ENCODE assay signal across 18 cellular contexts in genomic region chr16:70270176-70270575, GRCh38. TPM values are rescaled to one million over a fixed set of nuclear protein-coding genes. Genes with fewer than 3 reads are reported as not detected.
DNase-seq lines count a peak whose midpoint lies in the region; ATAC-seq and TF ChIP-seq lines count a peak whose summit lies in the region.
"Had no signal": no experiment of that assay in that cellular context is flagged by ENCODE, and none has a peak within 500 bp of the region (broad histone marks: within the 10 kb centered on the region; RNA-seq: fewer than 3 reads in every experiment).

No MANE protein-coding gene starts in this region.

- H3K36me3 ChIP-seq in IMR-90 (ENCODE audit: control insufficient read depth, insufficient read depth, low read length), result peaks cover 78% of the 10 kb centered on the region
- H3K36me3 ChIP-seq in trophoblast cell (ENCODE audit: control insufficient read depth in 1 of 2, insufficient read depth in 2 of 2, low read length in 2 of 2), result peaks cover 60 to 67% of the 10 kb centered on the region in 2 experiments

- intact Hi-C loops in IMR-90 (cut with micrococcal nuclease), result no loop called here

- H3K27ac ChIP-seq in IMR-90 (ENCODE audit: insufficient read depth, low read length) (no peak overlapping the region), trophoblast cell (ENCODE audit: low read depth, low read length) (no peak overlapping the region)
- H3K27ac ChIP-seq: C4-2B had no signal

- H3K9me3 ChIP-seq in IMR-90 (ENCODE audit: control insufficient read depth, insufficient read depth, low read length), result no peaks in the 10 kb centered on the region
- peaks cover 2% of the 10 kb centered on the region for H3K9me3 ChIP-seq in trophoblast cell (ENCODE audit: insufficient read depth, low read depth, low read length)
- H3K9me3 ChIP-seq: Caco-2 had no signal

- ATAC-seq in IMR-90 (ENCODE audit: low read depth) (no peak), GM18511 (IDR thresholded peaks at IDR 0.05; ENCODE audit: unreplicated experiment) (no peak)
- ATAC-seq: GM23338 had no signal

- no peak overlapping the region for H4K12ac ChIP-seq in trophoblast cell (ENCODE audit: low read depth, low read length)

- H3K4me3 Mint-ChIP-seq in progenitor cell of endocrine pancreas (ENCODE audit: low read depth), result no peak overlapping the region
- H3K4me3 Mint-ChIP-seq: CD4-positive, alpha-beta T cell; GM23338 had no signal

- no peaks in the 10 kb centered on the region for H3K9me1 ChIP-seq in IMR-90 (ENCODE audit: insufficient read depth, low read length)

- no peak overlapping the region for H2AK5ac ChIP-seq in IMR-90 (ENCODE audit: low read depth, low read length)
- H2AK5ac ChIP-seq in trophoblast cell (ENCODE audit: low read length), result no peak overlapping the region

- H3K4me2 ChIP-seq in IMR-90 (ENCODE audit: low read depth, low read length), result no peak overlapping the region
- no peak overlapping the region for H3K4me2 ChIP-seq in trophoblast cell (ENCODE audit: low read length)
- H3K4me2 ChIP-seq: GM23338 had no signal

- peak overlapping the region; percentile 28 for H2AK9ac ChIP-seq in IMR-90 (replicated peaks; ENCODE audit: low read depth, low read length, poor library complexity)

- H2AFZ ChIP-seq in IMR-90 (replicated peaks; ENCODE audit: low read length, poor library complexity) (no peak overlapping the region), trophoblast cell (ENCODE audit: insufficient read depth, low read length, poor library complexity) (no peak overlapping the region)
- H2AFZ ChIP-seq: GM23338 had no signal

- peaks cover 23% of the 10 kb centered on the region; the same call in 1 of the 2 replicates for H4K20me1 ChIP-seq in IMR-90 (ENCODE audit: insufficient read depth, low read length)

- H3K18ac ChIP-seq in IMR-90 (ENCODE audit: low read depth, low read length) (no peak overlapping the region), trophoblast cell (ENCODE audit: low read length) (no peak overlapping the region)

- 100% methylated on average over 1 of the region's 3 CpGs; no CpG with 5 or more reads in 1 of the 2 experiments for WGBS in IMR-90 (ENCODE audit: extremely low coverage in 2 of 2, insufficient read length in 1 of 2), 2 experiments
- no CpG with 5 or more reads among the region's 3 CpGs for WGBS in trophoblast cell (ENCODE audit: extremely low coverage, insufficient coverage, insufficient read length)

- no peak overlapping the region for H2BK12ac ChIP-seq in trophoblast cell (ENCODE audit: low read length)

- H3K27ac Mint-ChIP-seq in progenitor cell of endocrine pancreas, result peak overlapping the region; percentile 25
- H3K27ac Mint-ChIP-seq: CD4-positive, alpha-beta T cell; GM23338 had no signal

- dilution Hi-C loops in IMR-90 (cut with HindIII; ENCODE audit: low sequenced_read_pairs, unreplicated experiment), result no loop called here

- H3K79me1 ChIP-seq in IMR-90 (ENCODE audit: low read depth in 1 of 2, low read length in 2 of 2) (peaks cover 5 to 20% of the 10 kb centered on the region in 2 experiments; a peak in 3 of 4 replicates), trophoblast cell (ENCODE audit: low read length) (no peaks in the 10 kb centered on the region)

- H3K4me1 ChIP-seq in IMR-90 (ENCODE audit: control insufficient read depth, insufficient read depth, low read length), result no peaks in the 10 kb centered on the region
- no peaks in the 10 kb centered on the region for H3K4me1 ChIP-seq in trophoblast cell (ENCODE audit: control insufficient read depth in 1 of 2, insufficient read depth in 2 of 2, low read length in 2 of 2)
- H3K4me1 ChIP-seq: Caco-2 had no signal

- peaks cover 36% of the 10 kb centered on the region for H3K36me3 Mint-ChIP-seq in progenitor cell of endocrine pancreas (ENCODE audit: insufficient read depth)

- no peaks in the 10 kb centered on the region for H3K4me1 Mint-ChIP-seq in progenitor cell of endocrine pancreas (ENCODE audit: low read depth)
- H3K4me1 Mint-ChIP-seq: GM23338 had no signal

- H2BK5ac ChIP-seq in IMR-90 (ENCODE audit: low read depth, low read length, poor library complexity, severe bottlenecking), result no peak overlapping the region
- no peak overlapping the region for H2BK5ac ChIP-seq in trophoblast cell (ENCODE audit: low read depth, low read length, poor library complexity)

- H3K27me3 ChIP-seq in IMR-90 (ENCODE audit: control insufficient read depth, insufficient read depth, low read length), result no peaks in the 10 kb centered on the region
- H3K27me3 ChIP-seq in trophoblast cell (ENCODE audit: insufficient read depth, low read length), result no peaks in the 10 kb centered on the region

- H3K14ac ChIP-seq in IMR-90 (replicated peaks; ENCODE audit: low read depth, low read length) (no peak overlapping the region), trophoblast cell (ENCODE audit: low read length) (no peak overlapping the region)

- CTCF ChIA-PET in IMR-90 (lab: Yijun Ruan, JAX), result no interaction called here

- no peak overlapping the region for H3K4ac ChIP-seq in IMR-90 (ENCODE audit: low read depth, low read length)
- H3K4ac ChIP-seq in trophoblast cell (ENCODE audit: low read depth, low read length), result no peak overlapping the region

- DNase-seq in DMS 273 treated with DMSO at 0.1 percent for 48 hours (lab: John Stamatoyannopoulos, UW) (peak; percentile 28), IMR-90 (no peak), cerebellum (ENCODE audit: low spot score) (peak; percentile 66), progenitor cell of endocrine pancreas (ENCODE audit: low spot score, unreplicated experiment) (no peak), NCI-H1105 (lab: John Stamatoyannopoulos, UW) (no peak), trophoblast cell (no peak), islet precursor cell (no peak)
- DNase-seq: AML-193; Caco-2; CD4-positive, alpha-beta T cell; DMS53; DND-41; EL; HCEC 1CT; KG1 had no signal

- POLR2A ChIA-PET in IMR-90 (lab: Charles Lee; ENCODE audit: unreplicated experiment), result no interaction called here

- H2BK120ac ChIP-seq in IMR-90 (ENCODE audit: low read depth, low read length) (no peak overlapping the region), trophoblast cell (ENCODE audit: insufficient read depth, low read length, poor library complexity) (no peak overlapping the region)

- H4K91ac ChIP-seq in IMR-90 (ENCODE audit: insufficient read depth, low read depth, low read length) (no peak overlapping the region), trophoblast cell (ENCODE audit: low read depth, low read length) (no peak overlapping the region)

- no peaks in the 10 kb centered on the region for H3K9me3 Mint-ChIP-seq in progenitor cell of endocrine pancreas (ENCODE audit: low read depth)
- H3K9me3 Mint-ChIP-seq: CD4-positive, alpha-beta T cell; GM23338 had no signal

- no peak for TF ChIP-seq RAD21 in IMR-90 (IDR thresholded peaks at IDR 0.05; ENCODE audit: low read length)

- in situ Hi-C loops in IMR-90 (cut with MboI; ENCODE audit: low sequenced_read_pairs), result no loop called here

- no peak overlapping the region for H3K56ac ChIP-seq in IMR-90 (ENCODE audit: extremely low read depth, insufficient read depth, low read length)

- TSS peak; percentile 17 for BruUV-seq in IMR-90 (replicated peaks; lab: Mats Ljungman, UMichigan)

- H4K8ac ChIP-seq in IMR-90 (ENCODE audit: low read depth in 2 of 2, low read length in 2 of 2), result no peak overlapping the region
- H4K8ac ChIP-seq in trophoblast cell (ENCODE audit: low read depth, low read length), result no peak overlapping the region

- no peak overlapping the region for H2BK15ac ChIP-seq in IMR-90 (ENCODE audit: low read depth, low read length)

- H3K4me3 ChIP-seq in IMR-90 (ENCODE audit: insufficient read depth, low read depth, low read length) (no peak overlapping the region), trophoblast cell (ENCODE audit: low read depth, low read length) (no peak overlapping the region)
- H3K4me3 ChIP-seq: GM23338 had no signal

- no peaks in the 10 kb centered on the region for H3K27me3 Mint-ChIP-seq in progenitor cell of endocrine pancreas
- H3K27me3 Mint-ChIP-seq: CD4-positive, alpha-beta T cell had no signal

- no peak for TF ChIP-seq POLR2A in IMR-90 (IDR thresholded peaks at IDR 0.05; ENCODE audit: low read depth, low read length)

- no peak overlapping the region for H2BK20ac ChIP-seq in IMR-90 (ENCODE audit: low read depth, low read length)

- TF ChIP-seq CTCF in IMR-90 (conservative IDR thresholded peaks at IDR 0.05; ENCODE audit: low read depth, low read length) (no peak), progenitor cell of endocrine pancreas (IDR thresholded peaks at IDR 0.05; ENCODE audit: unreplicated experiment) (no peak)

- H3K23ac ChIP-seq in IMR-90 (ENCODE audit: low read depth, low read length) (no peak overlapping the region), trophoblast cell (ENCODE audit: low read length) (no peak overlapping the region)

- no peak overlapping the region for H3K9ac ChIP-seq in IMR-90 (ENCODE audit: low read depth, low read length)
- no peak overlapping the region for H3K9ac ChIP-seq in trophoblast cell (ENCODE audit: low read length)

- no peaks in the 10 kb centered on the region for H3K79me2 ChIP-seq in trophoblast cell (ENCODE audit: control insufficient read depth, insufficient read depth, low read length, poor library complexity)

- no peak overlapping the region for H4K5ac ChIP-seq in IMR-90 (ENCODE audit: low read depth, low read length)

TF ChIP-seq in IMR-90, 13 proteins besides CTCF, POLR2A, EP300 and RAD21 (continues in another document):
- no peak for TF ChIP-seq RCOR1 (IDR thresholded peaks at IDR 0.05; ENCODE audit: insufficient replicate concordance, low read length)
- TF ChIP-seq MXI1 (IDR thresholded peaks at IDR 0.05; ENCODE audit: borderline replicate concordance, low read depth, low read length), result no peak
- no peak for TF ChIP-seq CEBPB (IDR thresholded peaks at IDR 0.05; ENCODE audit: low read depth, low read length)
- no peak for TF ChIP-seq FOS (IDR thresholded peaks at IDR 0.05; ENCODE audit: low read depth, low read length)

RNA-seq across cellular contexts. Expression of gene EXOSC6, which starts 18.4 kb away (rescaled TPM):
- total RNA-seq in IMR-90 (2012; rRNA removed) (7.0 and 11.1 TPM in 2 replicates), cerebellum (38.7 TPM), progenitor cell of endocrine pancreas (29.1 and 29.5 TPM in 2 replicates)
- 5.8 and 6.3 TPM in 2 replicates for polyA plus RNA-seq in IMR-90 (2012; rRNA removed)
- polyA plus RNA-seq in IMR-90 (2012; cell fraction: cytosol; rRNA removed), result 4.7 and 5.3 TPM in 2 replicates
- 6.1 and 6.9 TPM in 2 replicates for polyA plus RNA-seq in IMR-90 (2012; cell fraction: nucleus; rRNA removed; ENCODE audit: low replicate concordance)
- polyA plus RNA-seq in trophoblast cell (2013), result 13.8 and 14.6 TPM in 2 replicates

RNA-seq across cellular contexts. Expression of gene AARS1, which starts 19.1 kb away (rescaled TPM):
- total RNA-seq in IMR-90 (2012; rRNA removed) (125 and 139 TPM in 2 replicates), cerebellum (47.3 TPM), progenitor cell of endocrine pancreas (113 and 114 TPM in 2 replicates)
- 90.6 and 104 TPM in 2 replicates for polyA plus RNA-seq in IMR-90 (2012; rRNA removed)
- 86.8 and 90.8 TPM in 2 replicates for polyA plus RNA-seq in IMR-90 (2012; cell fraction: cytosol; rRNA removed)
- 65.2 and 120 TPM in 2 replicates for polyA plus RNA-seq in IMR-90 (2012; cell fraction: nucleus; rRNA removed; ENCODE audit: low replicate concordance)
- polyA plus RNA-seq in trophoblast cell (2013), result 82.2 and 83.9 TPM in 2 replicates

RNA-seq across cellular contexts. Expression of gene DDX19B, which starts 28.8 kb away (rescaled TPM):
- total RNA-seq in IMR-90 (2012; rRNA removed) (26.1 and 33.3 TPM in 2 replicates), cerebellum (24.3 TPM), progenitor cell of endocrine pancreas (36.4 and 38.3 TPM in 2 replicates)
- 36.0 and 41.0 TPM in 2 replicates for polyA plus RNA-seq in IMR-90 (2012; rRNA removed)
- 17.2 and 33.6 TPM in 2 replicates for polyA plus RNA-seq in IMR-90 (2012; cell fraction: cytosol; rRNA removed)
- polyA plus RNA-seq in IMR-90 (2012; cell fraction: nucleus; rRNA removed; ENCODE audit: low replicate concordance), result 20.3 and 33.8 TPM in 2 replicates
- 35.1 and 36.1 TPM in 2 replicates for polyA plus RNA-seq in trophoblast cell (2013)

Comparison
In these comparisons a context has a peak if more than half of its experiments do, and no peak if none do; other contexts are left out.
1. DNase-seq: peak in DMS 273 treated with DMSO at 0.1 percent for 48 hours (single experiment) and cerebellum (single experiment); none in IMR-90 (single experiment), progenitor cell of endocrine pancreas (single experiment), NCI-H1105 (single experiment), trophoblast cell (0 of 2) and islet precursor cell (single experiment).